ENCODE assay signal across 7 cellular contexts in the genomic region with DNA sequence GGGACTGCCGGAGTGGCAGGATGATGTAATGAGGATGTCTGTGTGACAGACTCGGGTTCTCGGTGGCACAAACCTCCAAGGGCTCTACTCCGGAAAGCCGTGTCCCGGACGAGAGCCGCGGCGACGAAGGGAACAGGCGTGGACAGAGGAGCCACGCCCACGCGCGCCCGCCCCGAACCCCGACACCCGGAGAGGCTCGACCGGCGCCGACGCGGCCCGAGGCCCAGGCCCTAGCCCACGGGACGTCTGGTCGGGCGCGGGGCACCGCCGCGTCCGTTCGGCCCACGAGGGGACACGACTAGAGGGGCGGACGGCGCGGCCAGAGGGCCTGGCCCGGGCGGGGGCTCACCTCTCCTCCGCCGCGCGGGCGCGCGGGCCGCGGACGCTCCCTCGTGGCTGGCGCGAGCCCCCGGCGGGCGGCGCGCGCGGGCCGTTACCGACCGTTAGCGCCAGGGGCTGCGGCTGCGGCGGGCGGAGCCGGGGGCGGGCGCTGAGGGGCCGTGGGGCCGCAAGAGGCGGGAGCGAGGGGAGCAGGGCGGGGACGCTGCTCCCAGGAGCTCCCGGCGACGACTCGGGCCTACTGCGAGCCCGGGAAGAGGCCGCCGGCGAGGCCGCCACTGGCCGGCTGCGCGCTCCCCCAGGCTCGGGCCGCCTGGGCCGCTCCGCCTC. TPM values are rescaled to one million over a fixed set of nuclear protein-coding genes. Genes with fewer than 3 reads are reported as not detected.
DNase-seq lines count a peak whose midpoint lies in the region; ATAC-seq and TF ChIP-seq lines count a peak whose summit lies in the region.

No MANE protein-coding gene starts in this region.

- peak; percentile 17 for TF ChIP-seq CTCF in chondrocyte (IDR thresholded peaks at IDR 0.05)

- H3K27ac Mint-ChIP-seq in chondrocyte (ENCODE audit: unreplicated experiment): peak overlapping the region; percentile 98

- no peaks in the 10 kb centered on the region for H3K9me3 Mint-ChIP-seq in chondrocyte (ENCODE audit: low read depth)

- H3K36me3 Mint-ChIP-seq in chondrocyte (ENCODE audit: low read depth): peaks cover 2% of the 10 kb centered on the region

- H3K27me3 Mint-ChIP-seq in chondrocyte (ENCODE audit: low read depth): peaks cover 12% of the 10 kb centered on the region

- DNase-seq in ELR (ENCODE audit: low read depth) (peak; percentile 54), chondrocyte (ENCODE audit: low spot score) (no peak), left lobe of liver (ENCODE audit: low spot score) (peak; percentile 58), substantia nigra (lab: John Stamatoyannopoulos, UW) (peak in 39 of 49 donors; percentile 23 to 91 (median 79))

- ATAC-seq in GM19468 (IDR thresholded peaks at IDR 0.05; ENCODE audit: extremely low read depth, unreplicated experiment) (peak; percentile 7), HG03469 (IDR thresholded peaks at IDR 0.05; ENCODE audit: unreplicated experiment) (peak; percentile 28), left lobe of liver (peak; percentile 69)

- H3K4me1 Mint-ChIP-seq in chondrocyte (ENCODE audit: low read depth): peaks cover 43% of the 10 kb centered on the region

- peak; percentile 34; the same call in 1 of the 2 replicates for TF ChIP-seq POLR2A in Raji (IDR thresholded peaks at IDR 0.05; ENCODE audit: insufficient read depth, low read depth, low read length)

- H3K27ac ChIP-seq in substantia nigra (ENCODE audit: low read depth, low read length, poor library complexity, severe bottlenecking): peak overlapping the region; percentile 66

- peak overlapping the region; percentile 89 for H3K4me3 Mint-ChIP-seq in chondrocyte (ENCODE audit: unreplicated experiment)

RNA-seq across cellular contexts. Expression of gene IRX5, which starts 2.1 kb away (rescaled TPM):
- total RNA-seq in chondrocyte: 1.0 to 2.5 TPM (median 1.5 TPM) in 3 replicates
- 0.08 TPM for total RNA-seq in left lobe of liver

Comparison
In these comparisons a context has a peak if more than half of its experiments do, and no peak if none do; other contexts are left out.
1. ATAC-seq: peak in every context shown above with its lines; median percentile 69 in left lobe of liver; 28 in HG03469; 7 in GM19468.